In genomic region chr5:160315968-160316367, GRCh38 we compare ENCODE assay signal across 8 cellular contexts. TPM values are rescaled to one million over a fixed set of nuclear protein-coding genes. Genes with fewer than 3 reads are reported as not detected.
DNase-seq lines count a peak whose midpoint lies in the region; ATAC-seq and TF ChIP-seq lines count a peak whose summit lies in the region.

No MANE protein-coding gene starts in this region.

- no peak overlapping the region for H2AFZ ChIP-seq in IMR-90 (replicated peaks; ENCODE audit: low read length, poor library complexity)

- H2AK9ac ChIP-seq in IMR-90 (replicated peaks; ENCODE audit: low read depth, low read length, poor library complexity): no peak overlapping the region

- H3K56ac ChIP-seq in IMR-90 (ENCODE audit: extremely low read depth, insufficient read depth, low read length): no peak overlapping the region

- no peak for TF ChIP-seq RAD21 in IMR-90 (IDR thresholded peaks at IDR 0.05; ENCODE audit: low read length)

- no peaks in the 10 kb centered on the region for H3K36me3 Mint-ChIP-seq in stimulated activated effector memory CD8-positive, alpha-beta T cell treated with anti-CD3 and anti-CD28 coated beads, Interleukin-12 subunit alpha, Interleukin-12 subunit beta, amount 100 ng/mL, for 72 hours

- no peaks in the 10 kb centered on the region for H3K36me3 ChIP-seq in IMR-90 (ENCODE audit: control insufficient read depth, insufficient read depth, low read length)
- H3K36me3 ChIP-seq in right lobe of liver: no peaks in the 10 kb centered on the region

- dilution Hi-C loops in IMR-90 (cut with HindIII; ENCODE audit: low sequenced_read_pairs, unreplicated experiment): no loop called here

- BruUV-seq in IMR-90 (replicated peaks; lab: Mats Ljungman, UMichigan): no TSS peak

- H4K91ac ChIP-seq in IMR-90 (ENCODE audit: insufficient read depth, low read depth, low read length): no peak overlapping the region

- H3K27me3 ChIP-seq in IMR-90 (ENCODE audit: control insufficient read depth, insufficient read depth, low read length): peaks cover 11% of the 10 kb centered on the region
- H3K27me3 ChIP-seq in right lobe of liver: peaks cover 7 to 9% of the 10 kb centered on the region in 2 donors

- ATAC-seq in IMR-90 (ENCODE audit: low read depth) (peak; percentile 19), right lobe of liver (peak; percentile 47 to 88 (median 60)), sciatic nerve (no peak)
- no peak for ATAC-seq in stimulated activated effector memory CD8-positive, alpha-beta T cell treated with anti-CD3 and anti-CD28 coated beads, Interleukin-12 subunit alpha, Interleukin-12 subunit beta, amount 100 ng/mL, for 72 hours

- H2BK15ac ChIP-seq in IMR-90 (ENCODE audit: low read depth, low read length): no peak overlapping the region

- H3K79me1 ChIP-seq in IMR-90 (ENCODE audit: low read depth in 1 of 2, low read length in 2 of 2): peaks cover under 1 to 6% of the 10 kb centered on the region in 2 experiments; a peak in 3 of 4 replicates

- CTCF ChIA-PET in IMR-90 (lab: Yijun Ruan, JAX): no interaction called here

- H3K14ac ChIP-seq in IMR-90 (replicated peaks; ENCODE audit: low read depth, low read length): no peak overlapping the region

- H4K20me1 ChIP-seq in IMR-90 (ENCODE audit: insufficient read depth, low read length): no peaks in the 10 kb centered on the region

- intact Hi-C loops in IMR-90 (cut with micrococcal nuclease) (no loop called here), right lobe of liver (cut with DNase I) (no loop called here), sciatic nerve (cut with DNase I) (no loop called here)

- H3K4me1 ChIP-seq in IMR-90 (ENCODE audit: control insufficient read depth, insufficient read depth, low read length): peaks cover 2% of the 10 kb centered on the region; the same call in 1 of the 2 replicates
- peaks cover 0 to 14% (median 0%) of the 10 kb centered on the region in 4 donors for H3K4me1 ChIP-seq in right lobe of liver

- TF ChIP-seq CTCF in IMR-90 (conservative IDR thresholded peaks at IDR 0.05; ENCODE audit: low read depth, low read length): no peak
- TF ChIP-seq CTCF in right lobe of liver (IDR thresholded peaks at IDR 0.05): no peak

- no peak overlapping the region for H2BK120ac ChIP-seq in IMR-90 (ENCODE audit: low read depth, low read length)

- H2AK5ac ChIP-seq in IMR-90 (ENCODE audit: low read depth, low read length): no peak overlapping the region

- H3K27ac ChIP-seq in IMR-90 (ENCODE audit: insufficient read depth, low read length) (no peak overlapping the region), right lobe of liver (no peak overlapping the region)

- H3K18ac ChIP-seq in IMR-90 (ENCODE audit: low read depth, low read length): no peak overlapping the region

- H3K23ac ChIP-seq in IMR-90 (ENCODE audit: low read depth, low read length): no peak overlapping the region

- no peak overlapping the region for H2BK20ac ChIP-seq in IMR-90 (ENCODE audit: low read depth, low read length)

- H3K4ac ChIP-seq in IMR-90 (ENCODE audit: low read depth, low read length): no peak overlapping the region

- 20% methylated on average over 1 of the region's 1 CpG; no CpG with 5 or more reads in 1 of the 2 experiments for WGBS in IMR-90 (ENCODE audit: extremely low coverage in 2 of 2, insufficient read length in 1 of 2), 2 experiments
- WGBS in right lobe of liver (ENCODE audit: insufficient coverage, low coverage, low lambda C conversion rate, missing lambda C conversion rate): 0% methylated on average over 1 of the region's 1 CpG

- H3K4me3 ChIP-seq in IMR-90 (ENCODE audit: insufficient read depth, low read depth, low read length) (no peak overlapping the region), right lobe of liver (no peak overlapping the region)

- TF ChIP-seq POLR2A in IMR-90 (IDR thresholded peaks at IDR 0.05; ENCODE audit: low read depth, low read length): no peak
- TF ChIP-seq POLR2A in right lobe of liver (IDR thresholded peaks at IDR 0.05): no peak

- DNase-seq in Caki2 (ENCODE audit: low read depth): peak; percentile 79
- DNase-seq in IMR-90: peak; percentile 73
- peak; percentile 98 for DNase-seq in SW480 (ENCODE audit: low spot score)
- DNase-seq in right lobe of liver: peak in 1 of 3 donors; percentile 28
- DNase-seq in middle frontal gyrus (ENCODE audit: extremely low spot score, low spot score): no peak
- DNase-seq in sciatic nerve (ENCODE audit: low spot score): no peak
- DNase-seq in cortex of kidney (lab: John Stamatoyannopoulos, UW): no peak
- no peak for DNase-seq in stimulated activated effector memory CD8-positive, alpha-beta T cell treated with anti-CD3 and anti-CD28 coated beads, Interleukin-12 subunit alpha, Interleukin-12 subunit beta, amount 100 ng/mL, for 72 hours (ENCODE audit: low spot score in 2 of 2)

- in situ Hi-C loops in Caki2 (cut with HindIII; ENCODE audit: low pct_unique_long_range_greater_than_20kb, low sequenced_read_pairs) (no loop called here), IMR-90 (cut with MboI; ENCODE audit: low sequenced_read_pairs) (no loop called here)

- no peak overlapping the region for H3K4me2 ChIP-seq in IMR-90 (ENCODE audit: low read depth, low read length)

- H4K8ac ChIP-seq in IMR-90 (ENCODE audit: low read depth in 2 of 2, low read length in 2 of 2): no peak overlapping the region

- no peak overlapping the region for H4K5ac ChIP-seq in IMR-90 (ENCODE audit: low read depth, low read length)

- H3K9me3 Mint-ChIP-seq in stimulated activated effector memory CD8-positive, alpha-beta T cell treated with anti-CD3 and anti-CD28 coated beads, Interleukin-12 subunit alpha, Interleukin-12 subunit beta, amount 100 ng/mL, for 72 hours: no peaks in the 10 kb centered on the region

- H2BK5ac ChIP-seq in IMR-90 (ENCODE audit: low read depth, low read length, poor library complexity, severe bottlenecking): no peak overlapping the region

- no peaks in the 10 kb centered on the region for H3K9me1 ChIP-seq in IMR-90 (ENCODE audit: insufficient read depth, low read length)

- H3K27ac Mint-ChIP-seq in stimulated activated effector memory CD8-positive, alpha-beta T cell treated with anti-CD3 and anti-CD28 coated beads, Interleukin-12 subunit alpha, Interleukin-12 subunit beta, amount 100 ng/mL, for 72 hours: no peak overlapping the region

- H3K4me3 Mint-ChIP-seq in stimulated activated effector memory CD8-positive, alpha-beta T cell treated with anti-CD3 and anti-CD28 coated beads, Interleukin-12 subunit alpha, Interleukin-12 subunit beta, amount 100 ng/mL, for 72 hours: no peak overlapping the region

- no peak overlapping the region for H3K9ac ChIP-seq in IMR-90 (ENCODE audit: low read depth, low read length)

- H3K9me3 ChIP-seq in IMR-90 (ENCODE audit: control insufficient read depth, insufficient read depth, low read length) (no peaks in the 10 kb centered on the region), right lobe of liver (no peaks in the 10 kb centered on the region)

- POLR2A ChIA-PET in IMR-90 (lab: Charles Lee; ENCODE audit: unreplicated experiment): no interaction called here

- peaks cover 7% of the 10 kb centered on the region for H3K4me1 Mint-ChIP-seq in stimulated activated effector memory CD8-positive, alpha-beta T cell treated with anti-CD3 and anti-CD28 coated beads, Interleukin-12 subunit alpha, Interleukin-12 subunit beta, amount 100 ng/mL, for 72 hours

TF ChIP-seq in IMR-90, 13 proteins besides CTCF, POLR2A, EP300 and RAD21:
- TF ChIP-seq, protein P1, sequence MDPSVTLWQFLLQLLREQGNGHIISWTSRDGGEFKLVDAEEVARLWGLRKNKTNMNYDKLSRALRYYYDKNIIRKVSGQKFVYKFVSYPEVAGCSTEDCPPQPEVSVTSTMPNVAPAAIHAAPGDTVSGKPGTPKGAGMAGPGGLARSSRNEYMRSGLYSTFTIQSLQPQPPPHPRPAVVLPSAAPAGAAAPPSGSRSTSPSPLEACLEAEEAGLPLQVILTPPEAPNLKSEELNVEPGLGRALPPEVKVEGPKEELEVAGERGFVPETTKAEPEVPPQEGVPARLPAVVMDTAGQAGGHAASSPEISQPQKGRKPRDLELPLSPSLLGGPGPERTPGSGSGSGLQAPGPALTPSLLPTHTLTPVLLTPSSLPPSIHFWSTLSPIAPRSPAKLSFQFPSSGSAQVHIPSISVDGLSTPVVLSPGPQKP (IDR thresholded peaks at IDR 0.05; ENCODE audit: borderline replicate concordance, low read depth, low read length): no peak
- no peak for TF ChIP-seq CHD1 (IDR thresholded peaks at IDR 0.05; ENCODE audit: low read depth, low read length)
- 0 out of 2 replicates have a peak, but pooled peaks have one; percentile 10 for TF ChIP-seq FOS (IDR thresholded peaks at IDR 0.05; ENCODE audit: low read depth, low read length)
- TF ChIP-seq NFE2L2 (IDR thresholded peaks at IDR 0.05; ENCODE audit: low read depth, low read length): peak; percentile 96
- TF ChIP-seq CEBPB (IDR thresholded peaks at IDR 0.05; ENCODE audit: low read depth, low read length): no peak
- TF ChIP-seq SMC3 (IDR thresholded peaks at IDR 0.05; ENCODE audit: low read depth, low read length): no peak
- TF ChIP-seq BHLHE40 (IDR thresholded peaks at IDR 0.05; ENCODE audit: low read depth, low read length): no peak
- TF ChIP-seq RFX5 (IDR thresholded peaks at IDR 0.05; ENCODE audit: low read depth, low read length): no peak
- TF ChIP-seq MAFK (IDR thresholded peaks at IDR 0.05; ENCODE audit: low read depth, low read length): 0 out of 2 replicates have a peak, but pooled peaks have one; percentile 38
- TF ChIP-seq RCOR1 (IDR thresholded peaks at IDR 0.05; ENCODE audit: insufficient replicate concordance, low read length): no peak
- no peak for TF ChIP-seq MXI1 (IDR thresholded peaks at IDR 0.05; ENCODE audit: borderline replicate concordance, low read depth, low read length)
- TF ChIP-seq MAZ (IDR thresholded peaks at IDR 0.05; ENCODE audit: borderline replicate concordance, low read depth, low read length): no peak

RNA-seq across cellular contexts. Expression of gene CCNJL, which starts 3.6 kb away (rescaled TPM):
- 4.6 and 5.1 TPM in 2 replicates for total RNA-seq in Caki2 (2014; rRNA removed; shearing (Covaris generic); ENCODE audit: low replicate concordance)
- total RNA-seq in IMR-90 (2012; rRNA removed): 2.0 and 2.8 TPM in 2 replicates
- 3.8 and 5.3 TPM in 2 replicates for polyA plus RNA-seq in IMR-90 (2012; rRNA removed)
- polyA plus RNA-seq in IMR-90 (2012; cell fraction: cytosol; rRNA removed): 2.4 and 3.1 TPM in 2 replicates
- polyA plus RNA-seq in IMR-90 (2012; cell fraction: nucleus; rRNA removed; ENCODE audit: low replicate concordance): 2.2 and 2.7 TPM in 2 replicates
- total RNA-seq in right lobe of liver: under 1 TPM; 0.19 to 0.79 (median 0.44) TPM
- 3.3 TPM for total RNA-seq in sciatic nerve

RNA-seq across cellular contexts. Expression of gene C1QTNF2, which starts 54.5 kb away (rescaled TPM):
- total RNA-seq in Caki2 (2014; rRNA removed; shearing (Covaris generic); ENCODE audit: low replicate concordance): not detected in 2 replicates
- total RNA-seq in IMR-90 (2012; rRNA removed) (0.72 and 0.83 TPM in 2 replicates), right lobe of liver (under 1 TPM in 4 of 6 experiments, not detected in 2; 0.11 to 0.30 (median 0.15) TPM), sciatic nerve (4.9 TPM)
- 1.2 and 1.4 TPM in 2 replicates for polyA plus RNA-seq in IMR-90 (2012; rRNA removed)
- polyA plus RNA-seq in IMR-90 (2012; cell fraction: cytosol; rRNA removed): 0.52 and 1.4 TPM in 2 replicates
- polyA plus RNA-seq in IMR-90 (2012; cell fraction: nucleus; rRNA removed; ENCODE audit: low replicate concordance): 0.56 and 0.88 TPM in 2 replicates

Comparison
In these comparisons a context has a peak if more than half of its experiments do, and no peak if none do; other contexts are left out.
1. DNase-seq: peak in Caki2 (single experiment), IMR-90 (single experiment) and SW480 (single experiment); none in middle frontal gyrus (single experiment), sciatic nerve (single experiment), cortex of kidney (single experiment) and stimulated activated effector memory CD8-positive, alpha-beta T cell treated with anti-CD3 and anti-CD28 coated beads, Interleukin-12 subunit alpha, Interleukin-12 subunit beta, amount 100 ng/mL, for 72 hours (0 of 2).
2. ATAC-seq: peak in IMR-90 (single experiment) and right lobe of liver (4 of 4); none in sciatic nerve (single experiment) and stimulated activated effector memory CD8-positive, alpha-beta T cell treated with anti-CD3 and anti-CD28 coated beads, Interleukin-12 subunit alpha, Interleukin-12 subunit beta, amount 100 ng/mL, for 72 hours (single experiment).